Comparison of ENCODE assay signal across 1 cellular context in the genomic region with DNA sequence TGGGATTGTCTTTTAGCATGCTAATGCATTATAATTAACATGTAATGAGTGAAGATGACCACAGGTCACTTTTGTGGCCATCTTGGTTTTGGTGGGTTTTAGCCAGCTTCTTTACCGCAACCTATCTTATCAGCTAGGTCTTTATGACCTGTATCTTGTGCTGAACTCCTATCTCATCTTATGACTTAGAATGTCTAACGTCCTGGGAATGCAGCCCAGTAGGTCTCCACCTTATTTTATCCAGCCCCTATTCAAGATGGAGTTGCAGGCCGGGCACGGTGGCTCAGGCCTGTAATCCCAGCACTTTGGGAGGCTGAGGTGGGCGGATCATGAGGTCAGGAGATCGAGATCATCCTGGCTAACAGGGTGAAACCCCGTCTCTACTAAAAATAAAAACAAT. TPM values are rescaled to one million over a fixed set of nuclear protein-coding genes. Genes with fewer than 3 reads are reported as not detected.
"Had no signal": no experiment of that assay in that cellular context is flagged by ENCODE, and none has a peak within 500 bp of the region (broad histone marks: within the 10 kb centered on the region; RNA-seq: fewer than 3 reads in every experiment).

No MANE protein-coding gene starts in this region.

RNA-seq across cellular contexts. Expression of a gene that starts 45.8 kb away (rescaled TPM):
- polyA plus RNA-seq: IgD-negative memory B cell had no signal
